Comparison of ENCODE assay signal across 25 cellular contexts in genomic region chr18:74153793-74154192, GRCh38. TPM values are rescaled to one million over a fixed set of nuclear protein-coding genes. Genes with fewer than 3 reads are reported as not detected.
DNase-seq lines count a peak whose midpoint lies in the region; ATAC-seq, FAIRE-seq and TF ChIP-seq lines count a peak whose summit lies in the region.
"Had no signal": no experiment of that assay in that cellular context is flagged by ENCODE, and none has a peak within 500 bp of the region (broad histone marks: within the 10 kb centered on the region; RNA-seq: fewer than 3 reads in every experiment).

No MANE protein-coding gene starts in this region.

- no peak overlapping the region for H3K27ac ChIP-seq in thyroid gland
- H3K27ac ChIP-seq: A549; BLaER1 treated with 17β-estradiol and CSF1 and Interleukin-3, amounts not matched to agents 10 nM and 100 nM; GM23248 had no signal

- peak; percentile 48 for ATAC-seq in activated CD8-positive, alpha-beta T cell treated with anti-CD3 and anti-CD28 coated beads for 36 hours
- no peak for ATAC-seq in activated CD8-positive, alpha-beta T cell treated with anti-CD3 and anti-CD28 coated beads, Interleukin-2, amount 10 ng/mL, durations not matched to agents 7 days and 5 days
- no peak for ATAC-seq in T-helper 17 cell
- ATAC-seq: A549, GM12878 had no signal

- TF ChIP-seq POLR2A in thyroid gland (IDR thresholded peaks at IDR 0.05) = no peak

- peak; percentile 79 for FAIRE-seq in G401.6 (lab: Jason Lieb, UNC)
- FAIRE-seq: A549, GM12878, GM19239, H1 had no signal

- peaks cover 69% of the 10 kb centered on the region for H3K36me3 Mint-ChIP-seq in activated CD8-positive, alpha-beta T cell treated with anti-CD3 and anti-CD28 coated beads for 36 hours (ENCODE audit: low read depth)
- H3K36me3 Mint-ChIP-seq in activated CD8-positive, alpha-beta T cell treated with anti-CD3 and anti-CD28 coated beads, Interleukin-2, amount 10 ng/mL, durations not matched to agents 7 days and 5 days (ENCODE audit: low read depth) = peaks cover 57% of the 10 kb centered on the region
- H3K36me3 Mint-ChIP-seq in T-helper 17 cell (ENCODE audit: low read depth) = peaks cover 12% of the 10 kb centered on the region

- intact Hi-C loops in activated CD8-positive, alpha-beta T cell treated with anti-CD3 and anti-CD28 coated beads for 36 hours (cut with micrococcal nuclease) = no loop called here
- intact Hi-C loops in thyroid gland (cut with DNase I) = loop anchor here (10.0 kb wide), 1 partner anchor 341 kb away; the partner anchor contains the start of gene CNDP2

- H3K27ac Mint-ChIP-seq in activated CD8-positive, alpha-beta T cell treated with anti-CD3 and anti-CD28 coated beads for 36 hours = no peak overlapping the region
- H3K27ac Mint-ChIP-seq in activated CD8-positive, alpha-beta T cell treated with anti-CD3 and anti-CD28 coated beads, Interleukin-2, amount 10 ng/mL, durations not matched to agents 7 days and 5 days = no peak overlapping the region
- no peak overlapping the region for H3K27ac Mint-ChIP-seq in T-helper 17 cell
- H3K27ac Mint-ChIP-seq: CD4-positive, alpha-beta T cell had no signal

- no peaks in the 10 kb centered on the region for H3K9me3 Mint-ChIP-seq in activated CD8-positive, alpha-beta T cell treated with anti-CD3 and anti-CD28 coated beads for 36 hours
- H3K9me3 Mint-ChIP-seq in activated CD8-positive, alpha-beta T cell treated with anti-CD3 and anti-CD28 coated beads, Interleukin-2, amount 10 ng/mL, durations not matched to agents 7 days and 5 days (ENCODE audit: insufficient read depth) = no peaks in the 10 kb centered on the region
- H3K9me3 Mint-ChIP-seq: CD14-positive monocyte; CD4-positive, alpha-beta T cell; CD8-positive, alpha-beta memory T cell had no signal

- peaks cover 0 to 7% of the 10 kb centered on the region in 2 donors for H3K4me1 ChIP-seq in thyroid gland
- H3K4me1 ChIP-seq: BE2C had no signal

- no peaks in the 10 kb centered on the region for H3K9me3 ChIP-seq in T-helper 17 cell (ENCODE audit: control insufficient read depth, low read length, poor library complexity, severe bottlenecking)
- no peaks in the 10 kb centered on the region for H3K9me3 ChIP-seq in thyroid gland
- H3K9me3 ChIP-seq: A549; BE2C; BLaER1 treated with 17β-estradiol and CSF1 and Interleukin-3, amounts not matched to agents 10 nM and 100 nM had no signal

- POLR2A ChIA-PET in activated CD8-positive, alpha-beta T cell treated with anti-CD3 and anti-CD28 coated beads for 36 hours (lab: Charles Lee) = interaction anchor here (1.3 kb wide), 1 partner anchor 11 kb away, joined by 3 read pairs; no protein-coding TSS in a partner anchor
- POLR2A ChIA-PET in activated CD8-positive, alpha-beta T cell treated with anti-CD3 and anti-CD28 coated beads, Interleukin-2, amount 10 ng/mL, durations not matched to agents 7 days and 5 days (lab: Charles Lee) = no interaction called here

- H3K4me3 ChIP-seq in thyroid gland (replicated peaks in 1 of 3) = no peak overlapping the region
- H3K4me3 ChIP-seq: A549; BLaER1 treated with 17β-estradiol and CSF1 and Interleukin-3, amounts not matched to agents 10 nM and 100 nM; GM12878; GM23248 had no signal

- H3K27me3 ChIP-seq in thyroid gland = no peaks in the 10 kb centered on the region
- H3K27me3 ChIP-seq: BE2C; BLaER1 treated with 17β-estradiol and CSF1 and Interleukin-3, amounts not matched to agents 10 nM and 100 nM had no signal

- H3K4me3 Mint-ChIP-seq in activated CD8-positive, alpha-beta T cell treated with anti-CD3 and anti-CD28 coated beads for 36 hours = no peak overlapping the region
- no peak overlapping the region for H3K4me3 Mint-ChIP-seq in activated CD8-positive, alpha-beta T cell treated with anti-CD3 and anti-CD28 coated beads, Interleukin-2, amount 10 ng/mL, durations not matched to agents 7 days and 5 days
- H3K4me3 Mint-ChIP-seq in T-helper 17 cell = peak overlapping the region; percentile 41
- H3K4me3 Mint-ChIP-seq: CD14-positive monocyte; CD4-positive, alpha-beta T cell; CD8-positive, alpha-beta memory T cell had no signal

- H3K27me3 Mint-ChIP-seq in activated CD8-positive, alpha-beta T cell treated with anti-CD3 and anti-CD28 coated beads for 36 hours = no peaks in the 10 kb centered on the region
- no peaks in the 10 kb centered on the region for H3K27me3 Mint-ChIP-seq in activated CD8-positive, alpha-beta T cell treated with anti-CD3 and anti-CD28 coated beads, Interleukin-2, amount 10 ng/mL, durations not matched to agents 7 days and 5 days (ENCODE audit: low read depth)
- no peaks in the 10 kb centered on the region for H3K27me3 Mint-ChIP-seq in T-helper 17 cell
- H3K27me3 Mint-ChIP-seq: CD4-positive, alpha-beta T cell; CD8-positive, alpha-beta memory T cell had no signal

- TF ChIP-seq CTCF in activated CD8-positive, alpha-beta T cell treated with anti-CD3 and anti-CD28 coated beads for 36 hours (IDR thresholded peaks at IDR 0.05) = no peak
- no peak for TF ChIP-seq CTCF in thyroid gland (IDR thresholded peaks at IDR 0.05)

- peaks cover 53% of the 10 kb centered on the region for H3K4me1 Mint-ChIP-seq in activated CD8-positive, alpha-beta T cell treated with anti-CD3 and anti-CD28 coated beads for 36 hours (ENCODE audit: low read depth)
- peaks cover 43% of the 10 kb centered on the region for H3K4me1 Mint-ChIP-seq in activated CD8-positive, alpha-beta T cell treated with anti-CD3 and anti-CD28 coated beads, Interleukin-2, amount 10 ng/mL, durations not matched to agents 7 days and 5 days (ENCODE audit: low read depth)
- H3K4me1 Mint-ChIP-seq in T-helper 17 cell = peaks cover 27% of the 10 kb centered on the region

- CTCF ChIA-PET in activated CD8-positive, alpha-beta T cell treated with anti-CD3 and anti-CD28 coated beads for 36 hours (lab: Charles Lee) = interaction anchor here (3.1 kb wide), 1 partner anchor 71 kb away, joined by 12 read pairs; no protein-coding TSS in a partner anchor
- CTCF ChIA-PET in activated CD8-positive, alpha-beta T cell treated with anti-CD3 and anti-CD28 coated beads, Interleukin-2, amount 10 ng/mL, durations not matched to agents 7 days and 5 days (lab: Charles Lee) = interaction anchor here (1.4 to 1.5 kb wide), 2 partner anchors 17 to 114 kb away, joined by 3 to 5 read pairs; no protein-coding TSS in a partner anchor

- H3K36me3 ChIP-seq in thyroid gland = peaks cover 16 to 20% of the 10 kb centered on the region in 2 donors

- 93 to 95% methylated on average over 4 of the region's 4 CpGs for WGBS in thyroid gland, 2 donors

- no peak for DNase-seq in activated CD8-positive, alpha-beta T cell treated with anti-CD3 and anti-CD28 coated beads for 36 hours
- no peak for DNase-seq in activated CD8-positive, alpha-beta T cell treated with anti-CD3 and anti-CD28 coated beads, Interleukin-2, amount 10 ng/mL, durations not matched to agents 7 days and 5 days
- no peak for DNase-seq in T-helper 17 cell
- DNase-seq in thyroid gland = no peak
- no peak for DNase-seq in ecto neural progenitor cell (ENCODE audit: low spot score)
- DNase-seq in DMS 273 (lab: John Stamatoyannopoulos, UW; ENCODE audit: unreplicated experiment) = no peak
- DNase-seq: 8988T; ACHN; AML-193; BE2C; CD4-positive, alpha-beta T cell; CD8-positive, alpha-beta memory T cell; DMS53; DMS79 treated with DMSO at 0.1 percent for 48 hours; GDM1; H7; HCEC 1CT had no signal

RNA-seq across cellular contexts. Expression of gene TIMM21, which starts 5.5 kb away (rescaled TPM):
- 10 to 100 TPM; 70.2 to 71.2 TPM for total RNA-seq in activated CD8-positive, alpha-beta T cell treated with anti-CD3 and anti-CD28 coated beads for 36 hours
- 10 to 100 TPM; 37.0 to 42.1 TPM for total RNA-seq in activated CD8-positive, alpha-beta T cell treated with anti-CD3 and anti-CD28 coated beads, Interleukin-2, amount 10 ng/mL, durations not matched to agents 7 days and 5 days
- total RNA-seq in T-helper 17 cell = 10 to 100 TPM; 10.3 to 12.1 TPM
- 10 to 100 TPM; 18.2 to 47.0 (median 27.9) TPM for total RNA-seq in thyroid gland

RNA-seq across cellular contexts. Expression of gene FBXO15, which starts 6.2 kb away (rescaled TPM):
- total RNA-seq in activated CD8-positive, alpha-beta T cell treated with anti-CD3 and anti-CD28 coated beads for 36 hours = 1 to 10 TPM; 2.1 TPM
- total RNA-seq in activated CD8-positive, alpha-beta T cell treated with anti-CD3 and anti-CD28 coated beads, Interleukin-2, amount 10 ng/mL, durations not matched to agents 7 days and 5 days = 1 to 10 TPM; 1.3 to 2.4 TPM
- under 1 TPM; 0.63 to 0.75 TPM for total RNA-seq in T-helper 17 cell
- 1 to 10 TPM in 1 of 4 donors, under 1 TPM in 3; 0.54 to 1.9 (median 0.72) TPM for total RNA-seq in thyroid gland
